In the genomic region with DNA sequence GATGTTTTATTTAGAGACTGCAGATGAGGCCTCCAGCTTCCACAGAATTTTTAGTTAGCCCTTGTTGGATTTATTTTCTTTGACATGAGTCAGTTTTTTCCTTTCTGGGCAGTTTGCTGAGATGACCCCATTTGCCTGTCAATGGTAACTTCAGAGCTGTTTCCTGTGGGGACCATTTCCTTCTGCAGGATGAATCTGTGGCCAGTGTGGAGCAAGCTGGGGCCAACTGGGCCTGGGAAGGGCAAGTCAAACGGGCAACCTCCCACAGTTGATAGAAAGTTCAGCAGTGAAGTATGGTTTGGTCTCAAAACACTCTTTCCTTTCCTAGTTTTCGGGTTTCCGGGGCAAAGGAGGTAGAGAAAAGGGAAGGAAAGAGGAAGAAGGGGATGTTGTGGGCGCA, we compare ENCODE assay signal across 17 cellular contexts.
"Had no signal": no experiment of that assay in that cellular context is flagged by ENCODE, and none has a peak within 500 bp of the region (broad histone marks: within the 10 kb centered on the region; RNA-seq: fewer than 3 reads in every experiment).

No MANE protein-coding gene starts in this region.

- DNase-seq: cerebellar nuclear complex; dorsolateral prefrontal cortex; effector memory CD4-positive, alpha-beta T cell; foreskin keratinocyte; kidney glomerular epithelial cell; mucosa of descending colon; naive thymus-derived CD8-positive, alpha-beta T cell; occipital lobe; pancreas; right cardiac atrium; small intestine; stimulated activated CD4-positive, alpha-beta T cell treated with anti-CD3 and anti-CD28 coated beads, Interleukin-12 subunit alpha, Interleukin-12 subunit beta, amount 100 ng/mL, for 4 hours; stimulated activated naive CD8-positive, alpha-beta T cell treated with anti-CD3 and anti-CD28 coated beads, Interleukin-15, Interleukin-2, amounts not matched to agents 100 U/mL and 50 U/mL, for 24 hours; tibial artery; upper lobe of right lung had no signal

- H3K4me3 ChIP-seq: dorsolateral prefrontal cortex, mucosa of descending colon, pancreas, tibial artery, upper lobe of right lung, vagina had no signal

- H3K4me3 Mint-ChIP-seq: naive thymus-derived CD8-positive, alpha-beta T cell had no signal

- H3K36me3 Mint-ChIP-seq: naive thymus-derived CD8-positive, alpha-beta T cell had no signal

- H3K27ac ChIP-seq: dorsolateral prefrontal cortex, foreskin keratinocyte, pancreas, tibial artery, upper lobe of right lung, vagina had no signal

- H3K27ac Mint-ChIP-seq: naive thymus-derived CD8-positive, alpha-beta T cell; progenitor cell of endocrine pancreas had no signal

- H3K36me3 ChIP-seq: pancreas, tibial artery, upper lobe of right lung, vagina had no signal

- H3K27me3 ChIP-seq: foreskin keratinocyte, pancreas, tibial artery, upper lobe of right lung, vagina had no signal

- H3K9me3 ChIP-seq: mucosa of descending colon, pancreas, tibial artery, upper lobe of right lung, vagina had no signal

- H3K9me3 Mint-ChIP-seq: naive thymus-derived CD8-positive, alpha-beta T cell had no signal

- ATAC-seq: foreskin keratinocyte; mucosa of descending colon; naive thymus-derived CD8-positive, alpha-beta T cell; pancreas; right cardiac atrium; stimulated activated naive CD8-positive, alpha-beta T cell treated with anti-CD3 and anti-CD28 coated beads, Interleukin-15, Interleukin-2, amounts not matched to agents 100 U/mL and 50 U/mL, for 24 hours; upper lobe of right lung had no signal

- H3K4me1 ChIP-seq: foreskin keratinocyte, pancreas, upper lobe of right lung, vagina had no signal

- H3K4me1 Mint-ChIP-seq: naive thymus-derived CD8-positive, alpha-beta T cell had no signal

- H3K27me3 Mint-ChIP-seq: naive thymus-derived CD8-positive, alpha-beta T cell; progenitor cell of endocrine pancreas had no signal
